ENCODE assay signal across 1 cellular context in genomic region chr3:187022403-187023029, GRCh38.
A peak's percentile ranks its signal among the peaks of the same experiment; 100 is the strongest.
TF ChIP-seq lines count a peak whose summit lies in the region.

No MANE protein-coding gene starts in this region.

TF ChIP-seq in K562, 482 proteins besides CTCF, POLR2A, EP300 and RAD21 (continued from another document and continues in another):
- TF ChIP-seq AFF4 (CRISPR knock-in tag; IDR thresholded peaks at IDR 0.05) (0 out of 2 replicates have a peak, but pooled peaks have one; percentile 63), SMARCE1 (IDR thresholded peaks at IDR 0.05) (peak; percentile 99), ZNF609 (CRISPR knock-in tag; IDR thresholded peaks at IDR 0.05; ENCODE audit: borderline replicate concordance) (no peak), POLR2AphosphoS5 (IDR thresholded peaks at IDR 0.05; ENCODE audit: control insufficient read depth, insufficient read depth, low read depth, low read length) (peak; percentile 99), ZBTB1 (CRISPR knock-in tag; IDR thresholded peaks at IDR 0.05; ENCODE audit: borderline replicate concordance, low read depth) (no peak), ATF4 (CRISPR knock-in tag; IDR thresholded peaks at IDR 0.05) (peak; percentile 4; the same call in 1 of the 2 replicates), TCF3 (CRISPR knock-in tag; IDR thresholded peaks at IDR 0.05) (peak; percentile 99), ZFP1 (CRISPR knock-in tag; IDR thresholded peaks at IDR 0.05) (no peak), CEBPB (tag; IDR thresholded peaks at IDR 0.05) (no peak), SMAD4 (CRISPR knock-in tag; conservative IDR thresholded peaks at IDR 0.05) (peak; percentile 97), NKRF (IDR thresholded peaks at IDR 0.05; ENCODE audit: borderline replicate concordance) (no peak), NRF1 (conservative IDR thresholded peaks at IDR 0.05 in 1 of 2, IDR thresholded peaks at IDR 0.05 in 1 of 2) (peak in 1 of 2 experiments; percentile 6; a peak in 1 of 4 replicates), NCOA4 (IDR thresholded peaks at IDR 0.05; ENCODE audit: partially characterized antibody) (peak; percentile 37), AFF1 (IDR thresholded peaks at IDR 0.05; ENCODE audit: low read depth in 1 of 2, partially characterized antibody in 2 of 2) (peak; percentile 62 to 66), DPF2 (IDR thresholded peaks at IDR 0.05) (peak; percentile 99), TBL1XR1 (IDR thresholded peaks at IDR 0.05; ENCODE audit: low read length in 2 of 2) (peak; percentile 97 to 99), ARID3A (IDR thresholded peaks at IDR 0.05; ENCODE audit: borderline replicate concordance, low read depth, low read length) (no peak), ZNF143 (CRISPR knock-in tag; IDR thresholded peaks at IDR 0.05) (no peak), KLF16 (IDR thresholded peaks at IDR 0.05) (peak; percentile 98), NFE2 (IDR thresholded peaks at IDR 0.05; ENCODE audit: low read depth) (peak; percentile 23; the same call in 1 of the 2 replicates), KAT8 (IDR thresholded peaks at IDR 0.05; ENCODE audit: low read depth) (no peak), EHMT2 (IDR thresholded peaks at IDR 0.05) (peak; percentile 60; the same call in 1 of the 2 replicates), ZNF584 (CRISPR knock-in tag; IDR thresholded peaks at IDR 0.05; ENCODE audit: low read depth) (peak; percentile 72; the same call in 1 of the 2 replicates), CREM (IDR thresholded peaks at IDR 0.05; ENCODE audit: low read depth) (peak; percentile 80), ZC3H4 (CRISPR knock-in tag; IDR thresholded peaks at IDR 0.05; ENCODE audit: borderline replicate concordance) (no peak), MAFF (IDR thresholded peaks at IDR 0.05; ENCODE audit: low read length) (0 out of 2 replicates have a peak, but pooled peaks have one; percentile 1), CBX5 (IDR thresholded peaks at IDR 0.05; ENCODE audit: borderline replicate concordance, low read depth) (peak; percentile 41; the same call in 1 of the 2 replicates), BACH1 (tag; IDR thresholded peaks at IDR 0.05) (peak; percentile 49; the same call in 1 of the 2 replicates), ZC3H11A (IDR thresholded peaks at IDR 0.05; ENCODE audit: low read depth, low read length) (no peak), RBM14 (IDR thresholded peaks at IDR 0.05; ENCODE audit: borderline replicate concordance, insufficient read depth, low read depth, low read length) (no peak), TCF7 (IDR thresholded peaks at IDR 0.05; ENCODE audit: borderline replicate concordance) (0 out of 2 replicates have a peak, but pooled peaks have one; percentile 76), KLF13 (tag; IDR thresholded peaks at IDR 0.05; ENCODE audit: borderline replicate concordance, low read depth) (no peak), ZBED1 (IDR thresholded peaks at IDR 0.05) (peak; percentile 78; the same call in 1 of the 2 replicates), TCF15 (CRISPR knock-in tag; IDR thresholded peaks at IDR 0.05) (no peak), JUND (IDR thresholded peaks at IDR 0.05; ENCODE audit: borderline replicate concordance, low read depth, low read length) (peak; percentile 85), JUND (tag; IDR thresholded peaks at IDR 0.05; ENCODE audit: borderline replicate concordance, low read depth, low read length) (peak; percentile 41; the same call in 1 of the 3 replicates), CBFA2T2 (conservative IDR thresholded peaks at IDR 0.05) (peak; percentile 99), DEAF1 (CRISPR knock-in tag; IDR thresholded peaks at IDR 0.05) (no peak), FOXK2 (conservative IDR thresholded peaks at IDR 0.05 in 1 of 2, IDR thresholded peaks at IDR 0.05 in 1 of 2; ENCODE audit: low read depth in 2 of 2) (peak in 1 of 2 experiments; percentile 21; a peak in 2 of 4 replicates), ZNF212 (CRISPR knock-in tag; IDR thresholded peaks at IDR 0.05) (no peak), NCOR1 (IDR thresholded peaks at IDR 0.05) (peak; percentile 99), POLR2H (tag; IDR thresholded peaks at IDR 0.05; ENCODE audit: low read depth) (no peak), SP1 (CRISPR knock-in tag; IDR thresholded peaks at IDR 0.05) (peak; percentile 55), HNRNPL (IDR thresholded peaks at IDR 0.05; ENCODE audit: low read depth, low read length) (no peak)
